In the genomic region with DNA sequence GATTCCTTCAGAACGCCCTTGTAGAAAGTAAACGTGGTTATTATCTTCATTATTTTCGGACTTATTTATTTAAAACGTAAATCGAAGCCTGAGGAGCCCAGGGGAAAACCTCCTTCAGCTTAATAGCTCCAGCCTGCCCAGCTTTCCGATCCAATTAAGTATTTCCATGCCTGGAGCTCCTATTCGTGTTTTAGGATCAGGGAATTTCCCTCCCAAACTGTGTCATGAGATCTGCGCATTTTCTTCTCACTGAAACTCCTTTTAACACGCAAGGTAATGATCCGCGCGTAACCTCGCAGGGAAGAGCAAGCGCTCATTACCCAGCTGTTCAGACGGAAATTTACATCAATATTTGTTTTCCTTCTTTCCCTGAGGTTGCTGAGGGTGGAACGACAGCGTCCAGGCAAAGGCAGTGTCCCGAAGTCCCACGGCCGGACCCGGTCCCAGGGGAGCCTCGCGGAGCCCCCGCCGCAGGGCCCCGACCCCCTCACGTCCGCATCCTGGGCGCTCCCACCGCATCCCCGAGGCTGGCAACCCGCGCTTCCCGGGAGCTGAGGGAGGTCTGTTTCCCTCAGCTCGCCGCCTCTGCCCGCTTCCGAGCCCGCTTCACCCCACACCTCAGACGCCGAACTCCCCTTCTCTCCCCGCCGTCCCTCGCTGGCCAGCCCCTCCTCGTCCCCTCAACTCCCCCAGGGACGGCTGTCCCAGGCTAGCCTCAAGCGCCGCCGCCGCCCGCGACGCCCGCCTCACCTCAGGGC, we compare ENCODE assay signal across 8 cellular contexts. TPM values are rescaled to one million over a fixed set of nuclear protein-coding genes. Genes with fewer than 3 reads are reported as not detected.
DNase-seq lines count a peak whose midpoint lies in the region; ATAC-seq and TF ChIP-seq lines count a peak whose summit lies in the region.

No MANE protein-coding gene starts in this region.

- intact Hi-C loops in ascending aorta (cut with DNase I): loop anchor here (1.0 to 5.0 kb wide), 3 partner anchors 201 to 1334 kb away; no protein-coding TSS in a partner anchor

- H3K36me3 ChIP-seq in ascending aorta (no peaks in the 10 kb centered on the region), iPS-15b (ENCODE audit: control insufficient read depth, insufficient read depth, low read length) (no peaks in the 10 kb centered on the region), skeletal muscle satellite cell (ENCODE audit: insufficient read depth, low read length) (no peaks in the 10 kb centered on the region)

- H3K9ac ChIP-seq in iPS-15b (ENCODE audit: low read depth, low read length) (no peak overlapping the region), skeletal muscle satellite cell (ENCODE audit: low read depth, low read length) (peak overlapping the region; percentile 79)

- DNase-seq in Caki2 (ENCODE audit: low read depth): peak; percentile 26
- peak; percentile 25 for DNase-seq in KBM-7
- DNase-seq in ascending aorta (ENCODE audit: low spot score in 2 of 2): no peak
- no peak for DNase-seq in NK-92 (lab: John Stamatoyannopoulos, UW; ENCODE audit: unreplicated experiment)
- no peak for DNase-seq in NCI-H187 treated with DMSO at 0.1 percent for 48 hours (lab: John Stamatoyannopoulos, UW)

- H3K4me3 ChIP-seq in ascending aorta (peak overlapping the region; percentile 88 to 90), iPS-15b (ENCODE audit: low read depth, low read length) (peak overlapping the region; percentile 95), skeletal muscle satellite cell (ENCODE audit: low read length) (peak overlapping the region; percentile 86)

- H3K9me3 ChIP-seq in ascending aorta (no peaks in the 10 kb centered on the region), iPS-15b (ENCODE audit: control insufficient read depth, insufficient read depth, low read length) (no peaks in the 10 kb centered on the region), skeletal muscle satellite cell (replicated peaks; ENCODE audit: low read length) (no peaks in the 10 kb centered on the region)

- peak; percentile 0 for ATAC-seq in GM19463 (IDR thresholded peaks at IDR 0.05; ENCODE audit: unreplicated experiment)

- no peaks in the 10 kb centered on the region for H3K27me3 ChIP-seq in ascending aorta
- H3K27me3 ChIP-seq in iPS-15b (ENCODE audit: control insufficient read depth, insufficient read depth, low read length): peaks cover 23% of the 10 kb centered on the region
- peaks cover under 1% of the 10 kb centered on the region for H3K27me3 ChIP-seq in skeletal muscle satellite cell (ENCODE audit: control insufficient read depth, insufficient read depth, low read length)

- peak overlapping the region; percentile 62 to 63 for H3K27ac ChIP-seq in ascending aorta

- H3K4me2 ChIP-seq in skeletal muscle satellite cell (ENCODE audit: low read length): peak overlapping the region; percentile 99

- no peak for TF ChIP-seq CTCF in ascending aorta (IDR thresholded peaks at IDR 0.05)

- in situ Hi-C loops in Caki2 (cut with HindIII; ENCODE audit: low pct_unique_long_range_greater_than_20kb, low sequenced_read_pairs): no loop called here
- in situ Hi-C loops in KBM-7 (cut with MboI; ENCODE audit: low pct_unique_long_range_greater_than_20kb, low sequenced_read_pairs): no loop called here

- H3K4me1 ChIP-seq in ascending aorta (peaks cover 0 to 15% of the 10 kb centered on the region in 2 donors), iPS-15b (ENCODE audit: control insufficient read depth, insufficient read depth, low read length) (no peaks in the 10 kb centered on the region), skeletal muscle satellite cell (ENCODE audit: control insufficient read depth, insufficient read depth, low read length) (peaks cover 11% of the 10 kb centered on the region)

RNA-seq across cellular contexts. Expression of gene ABCA5, which starts 0.5 kb away (rescaled TPM):
- total RNA-seq in Caki2 (2014; rRNA removed; shearing (Covaris generic); ENCODE audit: low replicate concordance): 2.5 and 3.9 TPM in 2 replicates
- total RNA-seq in ascending aorta: 7.8 TPM
- 6.8 and 8.4 TPM in 2 replicates for total RNA-seq in skeletal muscle satellite cell (2012; rRNA removed)

Comparison
In these comparisons a context has a peak if more than half of its experiments do, and no peak if none do; other contexts are left out.
1. DNase-seq: peak in Caki2 (single experiment) and KBM-7 (single experiment); none in ascending aorta (0 of 2), NK-92 (single experiment) and NCI-H187 treated with DMSO at 0.1 percent for 48 hours (single experiment).
2. Peak in every context shown above with its lines, with median percentiles within 50 percentile points of each other: H3K4me3 ChIP-seq.